Comparison of ENCODE assay signal across 33 cellular contexts in the genomic region with DNA sequence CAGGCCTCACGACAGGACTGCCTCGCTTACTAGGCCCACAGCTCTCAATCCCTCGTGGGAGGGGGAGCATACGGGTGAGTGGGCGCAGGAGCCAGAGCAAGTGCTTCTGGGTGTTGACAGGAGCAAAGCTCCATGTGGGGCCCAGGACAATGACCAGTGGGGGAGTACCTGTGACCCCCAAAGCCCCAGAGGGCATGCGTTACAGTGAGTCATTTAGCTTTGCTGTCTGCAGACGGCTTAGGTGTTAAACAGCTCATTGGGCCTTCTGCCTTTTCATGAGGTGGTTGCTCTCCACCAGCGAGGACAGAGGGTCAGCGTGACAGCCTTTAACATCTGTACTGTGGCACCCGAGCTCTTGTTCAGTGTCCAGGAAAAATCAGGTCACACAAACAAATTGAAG.
"Had no signal": no experiment of that assay in that cellular context is flagged by ENCODE, and none has a peak within 500 bp of the region (broad histone marks: within the 10 kb centered on the region; RNA-seq: fewer than 3 reads in every experiment).

No MANE protein-coding gene starts in this region.

- H3K9me3 Mint-ChIP-seq: activated B cell treated with CpG ODN at 0.5 μM for 24 hours; activated CD4-positive, alpha-beta T cell treated with anti-CD3 and anti-CD28 coated beads, Interleukin-2, amount 10 ng/mL, durations not matched to agents 24 days and 14 days; activated naive CD4-positive, alpha-beta T cell treated with anti-CD3 and anti-CD28 coated beads, Interleukin-2, amount 50 U/mL, for 72 hours; activated naive CD8-positive, alpha-beta T cell treated with anti-CD3 and anti-CD28 coated beads, Interleukin-2, amount 50 U/mL, for 24 hours; activated T-cell treated with anti-CD3 and anti-CD28 coated beads, Interleukin-2, amount 50 U/mL, for 24 hours; activated T-helper 1 cell treated with anti-CD3 and anti-CD28 coated beads, Interleukin-12 subunit alpha, Interleukin-12 subunit beta, Interleukin-2, Interleukin-4 antibody, amounts not matched to agents 30 ng/mL and 10 ng/mL and 1 ng/mL, durations not matched to agents 14 hours and 24 hours and 36 hours; T-cell had no signal

- FAIRE-seq: astrocyte, TTC549 had no signal

- H3K27me3 Mint-ChIP-seq: activated CD4-positive, alpha-beta T cell treated with anti-CD3 and anti-CD28 coated beads, Interleukin-2, amount 10 ng/mL, durations not matched to agents 24 days and 14 days; activated CD8-positive, alpha-beta memory T cell treated with anti-CD3 and anti-CD28 coated beads, Interleukin-2, amount 10 ng/mL, durations not matched to agents 7 days and 5 days; activated naive CD8-positive, alpha-beta T cell treated with anti-CD3 and anti-CD28 coated beads, Interleukin-2, amount 50 U/mL, for 24 hours; activated T-cell treated with anti-CD3 and anti-CD28 coated beads, Interleukin-2, amount 50 U/mL, for 24 hours; T-cell had no signal

- H3K36me3 ChIP-seq: cardiac muscle cell, MG63 had no signal

- H3K36me3 Mint-ChIP-seq: activated CD8-positive, alpha-beta memory T cell treated with anti-CD3 and anti-CD28 coated beads, Interleukin-2, amount 10 ng/mL, durations not matched to agents 7 days and 5 days; activated naive CD4-positive, alpha-beta T cell treated with anti-CD3 and anti-CD28 coated beads, Interleukin-2, amount 50 U/mL, for 72 hours; brain; T-cell had no signal

- H3K4me3 ChIP-seq: cardiac muscle cell, MG63, SK-N-MC had no signal

- H3K27ac Mint-ChIP-seq: activated B cell treated with CpG ODN at 0.5 μM for 24 hours; activated CD8-positive, alpha-beta memory T cell treated with anti-CD3 and anti-CD28 coated beads, Interleukin-2, amount 10 ng/mL, durations not matched to agents 7 days and 5 days; activated naive CD8-positive, alpha-beta T cell treated with anti-CD3 and anti-CD28 coated beads, Interleukin-2, amount 50 U/mL, for 24 hours; activated T-cell treated with anti-CD3 and anti-CD28 coated beads, Interleukin-2, amount 50 U/mL, for 24 hours; activated T-helper 1 cell treated with anti-CD3 and anti-CD28 coated beads, Interleukin-12 subunit alpha, Interleukin-12 subunit beta, Interleukin-2, Interleukin-4 antibody, amounts not matched to agents 30 ng/mL and 10 ng/mL and 1 ng/mL, durations not matched to agents 14 hours and 24 hours and 36 hours; brain had no signal

- DNase-seq: activated B cell treated with CpG ODN at 0.5 μM for 24 hours; activated CD4-positive, alpha-beta T cell treated with anti-CD3 and anti-CD28 coated beads for 1 hour; activated CD4-positive, alpha-beta T cell treated with anti-CD3 and anti-CD28 coated beads, Interleukin-2, amount 10 ng/mL, durations not matched to agents 24 days and 14 days; activated CD4-positive, alpha-beta T cell treated with anti-CD3 and anti-CD28 coated beads, Interleukin-2, amount 50 U/mL, for 48 hours; activated CD8-positive, alpha-beta memory T cell treated with anti-CD3 and anti-CD28 coated beads, Interleukin-2, amount 10 ng/mL, durations not matched to agents 7 days and 5 days; activated effector memory CD4-positive, alpha-beta T cell treated with Interleukin-2 at 50 U/mL for 16 hours; activated naive CD4-positive, alpha-beta T cell treated with Interleukin-2 at 50 U/mL for 16 hours; activated naive CD8-positive, alpha-beta T cell treated with anti-CD3 and anti-CD28 coated beads, Interleukin-2, amount 50 U/mL, for 24 hours; activated T-cell treated with anti-CD3 and anti-CD28 coated beads, Interleukin-2, amount 50 U/mL, for 24 hours; amniotic stem cell; MG63; MV-4-11; NCI-H1092 treated with DMSO at 0.1 percent for 48 hours; NCI-H1436 treated with DMSO at 0.1 percent for 48 hours; NCI-H187; NCI-H2081; NCI-H446 treated with DMSO at 0.1 percent for 48 hours; NCI-H524 treated with DMSO at 0.1 percent for 48 hours; NCI-H748 treated with DMSO at 0.1 percent for 48 hours; OCI-M1; RPMI8226; T-cell; T-helper 2 cell; T1000 had no signal

- ATAC-seq: activated CD8-positive, alpha-beta memory T cell treated with anti-CD3 and anti-CD28 coated beads, Interleukin-2, amount 10 ng/mL, durations not matched to agents 7 days and 5 days; activated naive CD4-positive, alpha-beta T cell treated with anti-CD3 and anti-CD28 coated beads, Interleukin-2, amount 50 U/mL, for 72 hours; activated naive CD8-positive, alpha-beta T cell treated with anti-CD3 and anti-CD28 coated beads, Interleukin-2, amount 50 U/mL, for 24 hours; Panc1; Right ventricle myocardium inferior; T-cell had no signal

- H3K27ac ChIP-seq: cardiac muscle cell, SK-N-MC had no signal

- H3K27me3 ChIP-seq: cardiac muscle cell, MG63 had no signal

- H3K4me3 Mint-ChIP-seq: activated B cell treated with CpG ODN at 0.5 μM for 24 hours; activated CD4-positive, alpha-beta T cell treated with anti-CD3 and anti-CD28 coated beads, Interleukin-2, amount 10 ng/mL, durations not matched to agents 24 days and 14 days; activated CD8-positive, alpha-beta memory T cell treated with anti-CD3 and anti-CD28 coated beads, Interleukin-2, amount 10 ng/mL, durations not matched to agents 7 days and 5 days; activated naive CD8-positive, alpha-beta T cell treated with anti-CD3 and anti-CD28 coated beads, Interleukin-2, amount 50 U/mL, for 24 hours; activated T-cell treated with anti-CD3 and anti-CD28 coated beads, Interleukin-2, amount 50 U/mL, for 24 hours; activated T-helper 1 cell treated with anti-CD3 and anti-CD28 coated beads, Interleukin-12 subunit alpha, Interleukin-12 subunit beta, Interleukin-2, Interleukin-4 antibody, amounts not matched to agents 30 ng/mL and 10 ng/mL and 1 ng/mL, durations not matched to agents 14 hours and 24 hours and 36 hours; brain; T-cell had no signal

- H3K4me1 Mint-ChIP-seq: activated B cell treated with CpG ODN at 0.5 μM for 24 hours had no signal

- H3K9me3 ChIP-seq: MG63 had no signal
